Comparison of ENCODE assay signal across 25 cellular contexts in genomic region chr3:19254189-19254588, GRCh38.
"Had no signal": no experiment of that assay in that cellular context is flagged by ENCODE, and none has a peak within 500 bp of the region (broad histone marks: within the 10 kb centered on the region; RNA-seq: fewer than 3 reads in every experiment).

No MANE protein-coding gene starts in this region.

- H3K36me3 Mint-ChIP-seq: activated naive CD8-positive, alpha-beta T cell; naive thymus-derived CD8-positive, alpha-beta T cell; neural progenitor cell; stimulated activated effector memory CD8-positive, alpha-beta T cell treated with anti-CD3 and anti-CD28 coated beads, Interleukin-12 subunit alpha, Interleukin-12 subunit beta, amount 100 ng/mL, for 72 hours; type B pancreatic cell had no signal

- H3K27me3 Mint-ChIP-seq: activated CD4-positive, alpha-beta T cell treated with anti-CD3 and anti-CD28 coated beads, Interleukin-2, amount 10 ng/mL, durations not matched to agents 7 days and 5 days; activated naive CD8-positive, alpha-beta T cell; type B pancreatic cell had no signal

- H3K36me3 ChIP-seq: adrenal gland, ascending aorta, brain microvascular endothelial cell, neural progenitor cell, WERI-Rb-1 had no signal

- H3K27ac ChIP-seq: adrenal gland, ascending aorta, brain microvascular endothelial cell, neural progenitor cell, WERI-Rb-1 had no signal

- H3K4me2 ChIP-seq: neural progenitor cell had no signal

- H3K4me1 ChIP-seq: adrenal gland, ascending aorta had no signal

- H3K27me3 ChIP-seq: adrenal gland, ascending aorta, brain microvascular endothelial cell, neural progenitor cell had no signal

- DNase-seq: activated CD4-positive, alpha-beta T cell treated with anti-CD3 and anti-CD28 coated beads, Interleukin-2, amount 10 ng/mL, durations not matched to agents 7 days and 5 days; activated CD4-positive, CD25-positive, alpha-beta regulatory T cell treated with anti-CD3 and anti-CD28 coated beads, Interleukin-2, amount 50 U/mL, for 72 hours; activated gamma-delta T cell treated with Interleukin-2 at 50 U/mL for 16 hours; activated T-cell treated with anti-CD3 and anti-CD28 coated beads, Interleukin-2, amount 50 U/mL, for 1 hour; adrenal gland; brain microvascular endothelial cell; caudate nucleus; dermis blood vessel endothelial cell; effector CD8-positive, alpha-beta T cell; erythroblast; foreskin fibroblast; kidney; naive thymus-derived CD8-positive, alpha-beta T cell; small intestine; stimulated activated CD4-positive, alpha-beta T cell treated with anti-CD3 and anti-CD28 coated beads, Interleukin-2, amount 100 ng/mL, for 24 hours; WERI-Rb-1 had no signal

- H3K4me3 ChIP-seq: adrenal gland, ascending aorta, lung, neural progenitor cell had no signal

- H3K9ac ChIP-seq: neural progenitor cell had no signal

- ATAC-seq: left lobe of liver; naive thymus-derived CD8-positive, alpha-beta T cell; sciatic nerve; stimulated activated effector memory CD8-positive, alpha-beta T cell treated with anti-CD3 and anti-CD28 coated beads, Interleukin-12 subunit alpha, Interleukin-12 subunit beta, amount 100 ng/mL, for 72 hours had no signal

- H3K9me3 ChIP-seq: adrenal gland, ascending aorta had no signal

- H3K27ac Mint-ChIP-seq: activated CD4-positive, alpha-beta T cell treated with anti-CD3 and anti-CD28 coated beads, Interleukin-2, amount 10 ng/mL, durations not matched to agents 7 days and 5 days; activated naive CD8-positive, alpha-beta T cell; naive thymus-derived CD8-positive, alpha-beta T cell; neural progenitor cell; stimulated activated effector memory CD8-positive, alpha-beta T cell treated with anti-CD3 and anti-CD28 coated beads, Interleukin-12 subunit alpha, Interleukin-12 subunit beta, amount 100 ng/mL, for 72 hours; T-helper 2 cell treated with Interferon-gamma antibody and Interleukin-4, amounts not matched to agents 5 μg/mL and 100 μg/mL, for 36 hours; type B pancreatic cell had no signal

- H3K4me1 Mint-ChIP-seq: neural progenitor cell; stimulated activated effector memory CD8-positive, alpha-beta T cell treated with anti-CD3 and anti-CD28 coated beads, Interleukin-12 subunit alpha, Interleukin-12 subunit beta, amount 100 ng/mL, for 72 hours had no signal

- H3K9me3 Mint-ChIP-seq: activated CD4-positive, alpha-beta T cell treated with anti-CD3 and anti-CD28 coated beads, Interleukin-2, amount 10 ng/mL, durations not matched to agents 7 days and 5 days; neural progenitor cell; stimulated activated effector memory CD8-positive, alpha-beta T cell treated with anti-CD3 and anti-CD28 coated beads, Interleukin-12 subunit alpha, Interleukin-12 subunit beta, amount 100 ng/mL, for 72 hours; T-helper 2 cell treated with Interferon-gamma antibody and Interleukin-4, amounts not matched to agents 5 μg/mL and 100 μg/mL, for 36 hours; type B pancreatic cell had no signal

- H3K4me3 Mint-ChIP-seq: activated CD4-positive, alpha-beta T cell treated with anti-CD3 and anti-CD28 coated beads, Interleukin-2, amount 10 ng/mL, durations not matched to agents 7 days and 5 days; activated naive CD8-positive, alpha-beta T cell; naive thymus-derived CD8-positive, alpha-beta T cell; neural progenitor cell; stimulated activated effector memory CD8-positive, alpha-beta T cell treated with anti-CD3 and anti-CD28 coated beads, Interleukin-12 subunit alpha, Interleukin-12 subunit beta, amount 100 ng/mL, for 72 hours; T-helper 2 cell treated with Interferon-gamma antibody and Interleukin-4, amounts not matched to agents 5 μg/mL and 100 μg/mL, for 36 hours; type B pancreatic cell had no signal
